Comparison of ENCODE assay signal across 16 cellular contexts in the genomic region with DNA sequence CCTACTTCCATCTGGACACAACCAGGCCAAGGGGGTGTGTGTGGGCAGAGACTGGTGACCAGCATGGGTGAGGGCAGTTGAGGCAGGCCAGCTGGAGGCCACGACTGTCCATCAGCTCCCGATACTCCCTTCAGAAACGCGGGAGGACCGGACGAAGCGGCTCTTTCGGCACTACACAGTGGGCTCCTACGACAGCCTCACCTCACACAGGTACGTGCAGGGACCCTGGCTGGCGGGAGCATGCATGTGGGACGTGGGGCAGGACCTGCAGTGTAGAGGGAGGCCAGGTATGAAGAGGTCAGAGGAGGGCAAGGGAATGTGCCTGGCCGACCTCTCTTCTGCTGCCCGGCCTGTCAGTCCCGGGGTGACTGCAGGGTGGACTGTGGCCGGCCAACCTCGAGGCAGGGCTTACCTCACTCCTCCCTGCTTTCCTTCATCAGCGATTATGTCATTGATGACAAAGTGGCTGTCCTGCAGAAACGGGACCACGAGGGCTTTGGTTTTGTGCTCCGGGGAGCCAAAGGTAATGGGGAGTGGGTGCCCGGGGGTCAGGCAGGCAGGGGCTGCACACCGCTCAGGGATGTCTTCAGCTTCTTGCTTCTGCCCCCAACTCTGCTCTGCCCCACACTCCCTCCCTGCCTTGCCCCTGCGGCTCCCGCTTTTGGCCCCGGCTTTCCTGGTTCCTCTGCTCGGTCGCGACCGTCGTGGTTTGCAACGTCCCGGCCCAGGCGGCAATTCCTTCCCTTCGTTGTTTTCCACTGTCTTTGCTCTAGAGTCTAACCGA. TPM values are rescaled to one million over a fixed set of nuclear protein-coding genes. Genes with fewer than 3 reads are reported as not detected.
"Had no signal": no experiment of that assay in that cellular context is flagged by ENCODE, and none has a peak within 500 bp of the region (broad histone marks: within the 10 kb centered on the region; RNA-seq: fewer than 3 reads in every experiment).

No MANE protein-coding gene starts in this region.

- H3K4me1 Mint-ChIP-seq: stimulated activated memory B cell treated with anti-CD40 and anti-IgM and Interleukin-4, amounts not matched to agents 10 μg/mL and 1 μg/mL and 100 μg/mL, for 72 hours had no signal

- FAIRE-seq: small intestine had no signal

- H3K4me3 Mint-ChIP-seq: activated T-cell treated with anti-CD3 and anti-CD28 coated beads, Interleukin-2, amount 50 U/mL, for 4 hours; naive thymus-derived CD8-positive, alpha-beta T cell; stimulated activated memory B cell treated with anti-CD40 and anti-IgM and Interleukin-4, amounts not matched to agents 10 μg/mL and 1 μg/mL and 100 μg/mL, for 72 hours had no signal

- H3K27ac Mint-ChIP-seq: naive thymus-derived CD8-positive, alpha-beta T cell; stimulated activated memory B cell treated with anti-CD40 and anti-IgM and Interleukin-4, amounts not matched to agents 10 μg/mL and 1 μg/mL and 100 μg/mL, for 72 hours had no signal

- H3K36me3 ChIP-seq: ascending aorta had no signal

- H3K9me3 ChIP-seq: ascending aorta, mucosa of descending colon, tibial nerve had no signal

- ATAC-seq: activated T-cell treated with anti-CD3 and anti-CD28 coated beads, Interleukin-2, amount 50 U/mL, for 4 hours; mucosa of descending colon; naive thymus-derived CD8-positive, alpha-beta T cell; stimulated activated memory B cell treated with anti-CD40 and anti-IgM and Interleukin-4, amounts not matched to agents 10 μg/mL and 1 μg/mL and 100 μg/mL, for 72 hours had no signal

- H3K4me1 ChIP-seq: ascending aorta had no signal

- H3K27me3 ChIP-seq: ascending aorta, tibial nerve had no signal

- H3K4me3 ChIP-seq: ascending aorta, mucosa of descending colon, tibial nerve had no signal

- H3K36me3 Mint-ChIP-seq: naive thymus-derived CD8-positive, alpha-beta T cell; stimulated activated memory B cell treated with anti-CD40 and anti-IgM and Interleukin-4, amounts not matched to agents 10 μg/mL and 1 μg/mL and 100 μg/mL, for 72 hours had no signal

- DNase-seq: activated CD4-positive, alpha-beta T cell treated with anti-CD3 and anti-CD28 coated beads, Interleukin-2, amount 50 U/mL, for 4 hours; activated CD4-positive, CD25-positive, alpha-beta regulatory T cell; activated effector memory CD4-positive, alpha-beta T cell treated with anti-CD3 and anti-CD28 coated beads, Interleukin-2, amount 50 U/mL, for 16 hours; activated T-cell treated with anti-CD3 and anti-CD28 coated beads, Interleukin-2, amount 50 U/mL, for 4 hours; foreskin melanocyte; kidney glomerular epithelial cell; small intestine; stimulated activated CD4-positive, alpha-beta T cell treated with anti-CD3 and anti-CD28 coated beads, Interleukin-1b, Interleukin-23, amount 100 ng/mL, for 48 hours had no signal

- H3K9me3 Mint-ChIP-seq: activated T-cell treated with anti-CD3 and anti-CD28 coated beads, Interleukin-2, amount 50 U/mL, for 4 hours; naive thymus-derived CD8-positive, alpha-beta T cell; stimulated activated memory B cell treated with anti-CD40 and anti-IgM and Interleukin-4, amounts not matched to agents 10 μg/mL and 1 μg/mL and 100 μg/mL, for 72 hours had no signal

- H3K27ac ChIP-seq: ascending aorta, tibial nerve had no signal

RNA-seq across cellular contexts. Expression of gene SHANK3, which starts 31.3 kb away (rescaled TPM):
- polyA plus RNA-seq: naive thymus-derived CD8-positive, alpha-beta T cell had no signal

RNA-seq across cellular contexts. Expression of gene ACR, which starts 34.1 kb away (rescaled TPM):
- total RNA-seq: activated T-cell treated with anti-CD3 and anti-CD28 coated beads, Interleukin-2, amount 50 U/mL, for 4 hours; ascending aorta; bronchial epithelial cell; naive thymus-derived CD8-positive, alpha-beta T cell; osteocyte; T-helper 2 cell treated with Interferon-gamma antibody and Interleukin-4, amounts not matched to agents 100 ng/mL and 5 ng/mL, for 36 hours had no signal
- polyA plus RNA-seq: naive thymus-derived CD8-positive, alpha-beta T cell had no signal
